ENCODE assay signal across 26 cellular contexts in genomic region chr6:916160-916559, GRCh38.
"Had no signal": no experiment of that assay in that cellular context is flagged by ENCODE, and none has a peak within 500 bp of the region (broad histone marks: within the 10 kb centered on the region; RNA-seq: fewer than 3 reads in every experiment).

No MANE protein-coding gene starts in this region.

- H3K4me3 ChIP-seq: coronary artery, dorsolateral prefrontal cortex, esophagus squamous epithelium, gastrocnemius medialis, heart right ventricle, left lung, lower lobe of right lung, mucosa of descending colon had no signal

- FAIRE-seq: colon, endometrium, islet of Langerhans, keratinocyte had no signal

- H3K27me3 ChIP-seq: gastrocnemius medialis, left lung had no signal

- H3K4me1 ChIP-seq: gastrocnemius medialis, heart right ventricle, left lung, lower lobe of right lung had no signal

- H3K4me3 Mint-ChIP-seq: mesothelial cell of epicardium had no signal

- H3K27ac Mint-ChIP-seq: mesothelial cell of epicardium had no signal

- H3K9me3 ChIP-seq: gastrocnemius medialis had no signal

- H3K36me3 Mint-ChIP-seq: mesothelial cell of epicardium had no signal

- H3K36me3 ChIP-seq: esophagus squamous epithelium, gastrocnemius medialis, heart right ventricle, left lung, lower lobe of right lung had no signal

- ATAC-seq: esophagus mucosa, gastrocnemius medialis, heart right ventricle, left cardiac atrium, left lung, left ventricle myocardium superior, lower lobe of right lung, mucosa of descending colon had no signal

- H3K27ac ChIP-seq: coronary artery, dorsolateral prefrontal cortex, epithelial cell of prostate, esophagus squamous epithelium, gastrocnemius medialis, heart right ventricle, left lung, lower lobe of right lung had no signal

- DNase-seq: dermis blood vessel endothelial cell; dorsolateral prefrontal cortex; effector CD4-positive, alpha-beta T cell; effector memory CD4-positive, alpha-beta T cell; erythroblast; esophagus squamous epithelium; foreskin fibroblast; foreskin melanocyte; gastrocnemius medialis; glutamatergic neuron; heart right ventricle; hippocampal formation; left cardiac atrium; left lung; left ventricle myocardium superior; lower lobe of right lung; mesenchymal stem cell; mucosa of descending colon had no signal
